34 cellular contexts compared by ENCODE assay signal in genomic region chr14:58492044-58492443, GRCh38.
"Had no signal": no experiment of that assay in that cellular context is flagged by ENCODE, and none has a peak within 500 bp of the region (broad histone marks: within the 10 kb centered on the region; RNA-seq: fewer than 3 reads in every experiment).

No MANE protein-coding gene starts in this region.

- H3K9me3 Mint-ChIP-seq: activated B cell treated with CpG ODN at 0.5 μM for 24 hours; activated CD8-positive, alpha-beta T cell treated with anti-CD3 and anti-CD28 coated beads for 36 hours; activated T-cell treated with anti-CD3 and anti-CD28 coated beads, Interleukin-2, amount 50 U/mL, for 4 hours; activated T-helper 17 cell treated with anti-CD3 and anti-CD28 coated beads, Interleukin-2, amount 50 U/mL, for 72 hours; dendritic cell treated with granulocyte-macrophage colony-stimulating factor and Interleukin-4, amounts not matched to agents 40 ng/mL and 50 ng/mL, for 4 days; endodermal cell; T-helper 2 cell treated with Interferon-gamma antibody and Interleukin-4, amounts not matched to agents 5 μg/mL and 100 μg/mL, for 36 hours had no signal

- H3K27me3 Mint-ChIP-seq: activated B cell treated with CpG ODN at 0.5 μM for 24 hours; activated CD8-positive, alpha-beta T cell treated with anti-CD3 and anti-CD28 coated beads for 36 hours; activated naive CD8-positive, alpha-beta T cell; activated T-helper 17 cell treated with anti-CD3 and anti-CD28 coated beads, Interleukin-2, amount 50 U/mL, for 72 hours; dendritic cell treated with granulocyte-macrophage colony-stimulating factor and Interleukin-4, amounts not matched to agents 40 ng/mL and 50 ng/mL, for 4 days; T-helper 17 cell had no signal

- DNase-seq: activated B cell treated with CpG ODN at 0.5 μM for 24 hours; activated CD4-positive, alpha-beta T cell treated with anti-CD3 and anti-CD28 coated beads for 48 hours; activated CD4-positive, alpha-beta T cell treated with anti-CD3 and anti-CD28 coated beads, Interleukin-2, amount 50 U/mL, for 1 hour; activated CD4-positive, alpha-beta T cell treated with anti-CD3 and anti-CD28 coated beads, Interleukin-2, amount 50 U/mL, for 48 hours; activated CD8-positive, alpha-beta memory T cell treated with anti-CD3 and anti-CD28 coated beads for 24 hours; activated CD8-positive, alpha-beta T cell treated with anti-CD3 and anti-CD28 coated beads for 36 hours; activated effector memory CD4-positive, alpha-beta T cell treated with Interleukin-2 at 50 U/mL for 16 hours; activated gamma-delta T cell treated with Interleukin-2 at 50 U/mL for 16 hours; activated naive CD4-positive, alpha-beta T cell treated with anti-CD3 and anti-CD28 coated beads, Interleukin-2, amount 50 U/mL, for 16 hours; activated naive CD4-positive, alpha-beta T cell treated with Interleukin-2 at 50 U/mL for 16 hours; activated T-cell treated with anti-CD3 and anti-CD28 coated beads, Interleukin-2, amount 50 U/mL, for 4 hours; anterior cingulate cortex; body of pancreas; central memory CD4-positive, alpha-beta T cell; cerebellar nuclear complex; dorsolateral prefrontal cortex; effector memory CD4-positive, alpha-beta T cell; endodermal cell; erythroblast; foreskin keratinocyte; gastrocnemius medialis; T-helper 1 cell; T-helper 17 cell; T1000; WERI-Rb-1 had no signal

- H3K9me3 ChIP-seq: body of pancreas, breast epithelium, esophagus muscularis mucosa, gastrocnemius medialis had no signal

- H3K27ac ChIP-seq: body of pancreas, breast epithelium, cardiac muscle cell, coronary artery, dorsolateral prefrontal cortex, esophagus muscularis mucosa, foreskin keratinocyte, gastrocnemius medialis had no signal

- H3K27me3 ChIP-seq: body of pancreas, breast epithelium, cardiac muscle cell, dorsolateral prefrontal cortex, esophagus muscularis mucosa, foreskin keratinocyte, gastrocnemius medialis had no signal

- H3K4me3 ChIP-seq: body of pancreas, breast epithelium, cardiac muscle cell, coronary artery, dorsolateral prefrontal cortex, esophagus muscularis mucosa, gastrocnemius medialis had no signal

- H3K4me1 ChIP-seq: body of pancreas, breast epithelium, esophagus muscularis mucosa, foreskin keratinocyte, gastrocnemius medialis had no signal

- H3K4me3 Mint-ChIP-seq: activated B cell treated with CpG ODN at 0.5 μM for 24 hours; activated CD8-positive, alpha-beta T cell treated with anti-CD3 and anti-CD28 coated beads for 36 hours; activated naive CD8-positive, alpha-beta T cell; activated T-cell treated with anti-CD3 and anti-CD28 coated beads, Interleukin-2, amount 50 U/mL, for 4 hours; activated T-helper 17 cell treated with anti-CD3 and anti-CD28 coated beads, Interleukin-2, amount 50 U/mL, for 72 hours; dendritic cell treated with granulocyte-macrophage colony-stimulating factor and Interleukin-4, amounts not matched to agents 40 ng/mL and 50 ng/mL, for 4 days; endodermal cell; T-helper 17 cell; T-helper 2 cell treated with Interferon-gamma antibody and Interleukin-4, amounts not matched to agents 5 μg/mL and 100 μg/mL, for 36 hours had no signal

- H3K27ac Mint-ChIP-seq: activated B cell treated with CpG ODN at 0.5 μM for 24 hours; activated CD8-positive, alpha-beta T cell treated with anti-CD3 and anti-CD28 coated beads for 36 hours; activated naive CD8-positive, alpha-beta T cell; activated T-helper 17 cell treated with anti-CD3 and anti-CD28 coated beads, Interleukin-2, amount 50 U/mL, for 72 hours; dendritic cell treated with granulocyte-macrophage colony-stimulating factor and Interleukin-4, amounts not matched to agents 40 ng/mL and 50 ng/mL, for 4 days; endodermal cell; T-helper 17 cell; T-helper 2 cell treated with Interferon-gamma antibody and Interleukin-4, amounts not matched to agents 5 μg/mL and 100 μg/mL, for 36 hours had no signal

- ATAC-seq: activated CD4-positive, CD25-positive, alpha-beta regulatory T cell treated with anti-CD3 and anti-CD28 coated beads, Interleukin-2, amount 50 U/mL, for 24 hours; activated CD8-positive, alpha-beta T cell treated with anti-CD3 and anti-CD28 coated beads for 36 hours; activated T-cell treated with anti-CD3 and anti-CD28 coated beads, Interleukin-2, amount 50 U/mL, for 4 hours; activated T-helper 17 cell treated with anti-CD3 and anti-CD28 coated beads, Interleukin-2, amount 50 U/mL, for 72 hours; body of pancreas; foreskin keratinocyte; gastrocnemius medialis; T-helper 17 cell had no signal

- H3K4me1 Mint-ChIP-seq: activated B cell treated with CpG ODN at 0.5 μM for 24 hours; activated T-helper 17 cell treated with anti-CD3 and anti-CD28 coated beads, Interleukin-2, amount 50 U/mL, for 72 hours; endodermal cell; T-helper 17 cell had no signal
